10 cellular contexts compared by ENCODE assay signal in the genomic region with DNA sequence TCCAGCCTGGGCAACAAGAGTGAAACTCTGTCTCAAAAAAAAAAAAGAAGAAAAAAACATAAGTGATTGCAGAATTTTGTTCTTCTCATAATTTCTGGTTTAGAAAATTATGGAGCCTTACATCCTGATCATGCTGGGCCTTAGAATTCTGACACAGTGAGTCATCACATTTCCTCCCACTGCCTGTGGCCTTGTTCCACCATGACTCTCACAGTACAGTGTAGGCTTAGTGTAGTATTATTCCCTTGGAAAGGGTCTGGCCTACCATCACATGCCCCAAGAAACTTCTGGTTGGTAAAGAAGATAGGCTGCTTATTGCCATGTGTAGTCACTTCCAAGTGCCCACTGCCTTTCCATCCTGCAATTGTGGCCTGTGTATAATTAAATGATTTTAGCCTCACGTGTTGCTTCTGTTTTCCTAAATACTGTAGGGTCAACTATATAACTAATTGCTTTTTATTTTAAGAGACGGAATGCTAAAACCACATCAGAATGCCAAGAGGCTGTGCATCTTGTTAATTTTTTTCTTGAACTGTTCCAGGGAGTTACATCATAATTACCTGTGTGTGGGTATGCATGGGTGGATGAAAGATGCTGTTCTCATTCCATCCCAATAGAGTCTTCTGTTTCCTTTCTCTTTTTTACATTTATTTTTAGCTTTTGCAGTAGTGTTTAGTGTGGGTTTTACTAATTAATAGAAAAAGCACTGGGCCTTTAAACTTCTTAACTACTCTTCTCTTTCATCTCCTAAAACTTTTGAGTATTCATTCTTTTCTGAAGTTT. TPM values are rescaled to one million over a fixed set of nuclear protein-coding genes. Genes with fewer than 3 reads are reported as not detected.
DNase-seq lines count a peak whose midpoint lies in the region; ATAC-seq and TF ChIP-seq lines count a peak whose summit lies in the region.
"Had no signal": no experiment of that assay in that cellular context is flagged by ENCODE, and none has a peak within 500 bp of the region (broad histone marks: within the 10 kb centered on the region; RNA-seq: fewer than 3 reads in every experiment).

No MANE protein-coding gene starts in this region.

- no peaks in the 10 kb centered on the region for H3K4me1 Mint-ChIP-seq in CD4-positive, alpha-beta T cell (ENCODE audit: low read depth)

- no peak for DNase-seq in CD4-positive, alpha-beta T cell
- DNase-seq in LHCN-M2 (ENCODE audit: low read depth), result peak; percentile 91
- peak; percentile 75 to 88 for DNase-seq in lung microvascular endothelial cell (ENCODE audit: low read depth in 2 of 2)
- DNase-seq in activated CD4-positive, CD25-positive, alpha-beta regulatory T cell (lab: John Stamatoyannopoulos, UW), result no peak
- no peak for DNase-seq in cerebellar nuclear complex (lab: John Stamatoyannopoulos, UW)
- DNase-seq: stimulated activated CD4-positive, alpha-beta T cell treated with anti-CD3 and anti-CD28 coated beads, Interleukin-4, amount 100 ng/mL, for 1 hour had no signal

- H3K4me3 Mint-ChIP-seq in CD4-positive, alpha-beta T cell, result no peak overlapping the region

- peak overlapping the region; percentile 42 for H3K27ac Mint-ChIP-seq in CD4-positive, alpha-beta T cell

- no peaks in the 10 kb centered on the region for H3K27me3 ChIP-seq in CD4-positive, alpha-beta T cell (ENCODE audit: control insufficient read depth, insufficient read depth, low read length)

- no peak overlapping the region for H3K27ac ChIP-seq in CD4-positive, alpha-beta T cell (ENCODE audit: low read depth, low read length)
- H3K27ac ChIP-seq in angular gyrus (ENCODE audit: low read depth, low read length), result peak overlapping the region; percentile 29
- H3K27ac ChIP-seq: VCaP had no signal

- POLR2A ChIA-PET in CD4-positive, alpha-beta T cell (lab: Charles Lee), result no interaction called here

- no peak for TF ChIP-seq CTCF in CD4-positive, alpha-beta T cell (IDR thresholded peaks at IDR 0.05)

- ATAC-seq in CD4-positive, alpha-beta T cell (ENCODE audit: poor library complexity), result no peak
- ATAC-seq in HG03520 (IDR thresholded peaks at IDR 0.05; ENCODE audit: unreplicated experiment) (no peak), HG03354 (IDR thresholded peaks at IDR 0.05; ENCODE audit: poor library complexity, severe bottlenecking, unreplicated experiment) (no peak)

- CTCF ChIA-PET in CD4-positive, alpha-beta T cell (lab: Charles Lee), result no interaction called here

- no peaks in the 10 kb centered on the region for H3K9me3 Mint-ChIP-seq in CD4-positive, alpha-beta T cell

- intact Hi-C loops in CD4-positive, alpha-beta T cell (cut with DNase I, micrococcal nuclease), result no loop called here

- no peaks in the 10 kb centered on the region for H3K9me3 ChIP-seq in CD4-positive, alpha-beta T cell (ENCODE audit: control insufficient read depth, low read length)

- H3K27me3 Mint-ChIP-seq in CD4-positive, alpha-beta T cell, result no peaks in the 10 kb centered on the region

- peaks cover 88% of the 10 kb centered on the region for H3K36me3 Mint-ChIP-seq in CD4-positive, alpha-beta T cell (ENCODE audit: low read depth)

RNA-seq across cellular contexts. Expression of a gene that starts 25.9 kb away (rescaled TPM):
- 10 to 100 TPM; 14.6 to 14.8 TPM for total RNA-seq in CD4-positive, alpha-beta T cell
- 101 and 127 TPM in 2 replicates for total RNA-seq in LHCN-M2 (2014; rRNA removed)
- polyA plus RNA-seq in LHCN-M2 (2012), result 35.3 TPM
- 23.3 and 25.2 TPM in 2 replicates for total RNA-seq in lung microvascular endothelial cell

RNA-seq across cellular contexts. Expression of a gene that starts 26.2 kb away (rescaled TPM):
- 10 to 100 TPM; 89.6 to 96.6 TPM for total RNA-seq in CD4-positive, alpha-beta T cell
- total RNA-seq in LHCN-M2 (2014; rRNA removed), result 78.5 and 86.0 TPM in 2 replicates
- 62.9 TPM for polyA plus RNA-seq in LHCN-M2 (2012)
- 57.5 and 65.3 TPM in 2 replicates for total RNA-seq in lung microvascular endothelial cell

RNA-seq across cellular contexts. Expression of a gene that starts 42.5 kb away (rescaled TPM):
- 10 to 100 TPM; 69.6 to 72.8 TPM for total RNA-seq in CD4-positive, alpha-beta T cell
- total RNA-seq in LHCN-M2 (2014; rRNA removed) (27.1 and 37.1 TPM in 2 replicates), lung microvascular endothelial cell (29.0 and 37.7 TPM in 2 replicates)
- polyA plus RNA-seq in LHCN-M2 (2012), result 16.7 TPM

RNA-seq across cellular contexts. Expression of a gene that starts 51.9 kb away (rescaled TPM):
- total RNA-seq in CD4-positive, alpha-beta T cell, result 10 to 100 TPM; 79.2 to 83.8 TPM
- total RNA-seq in LHCN-M2 (2014; rRNA removed) (132 and 134 TPM in 2 replicates), lung microvascular endothelial cell (219 and 401 TPM in 2 replicates)
- 69.8 TPM for polyA plus RNA-seq in LHCN-M2 (2012)

Comparison
In these comparisons a context has a peak if more than half of its experiments do, and no peak if none do; other contexts are left out.
1. DNase-seq: peak in LHCN-M2 (single experiment) and lung microvascular endothelial cell (2 of 2); none in CD4-positive, alpha-beta T cell (0 of 10), activated CD4-positive, CD25-positive, alpha-beta regulatory T cell (0 of 4) and cerebellar nuclear complex (0 of 2).